Comparison of ENCODE assay signal across 8 cellular contexts in genomic region chr9:125521462-125522327, GRCh38.
DNase-seq lines count a peak whose midpoint lies in the region; ATAC-seq and TF ChIP-seq lines count a peak whose summit lies in the region.

No MANE protein-coding gene starts in this region.

- CTCF ChIA-PET in AG04449 (lab: Yijun Ruan, JAX), result interaction anchor here (1.0 to 1.2 kb wide), 2 partner anchors 13 to 114 kb away, joined by 3 to 4 read pairs; no protein-coding TSS in a partner anchor
- CTCF ChIA-PET in activated CD4-positive, alpha-beta memory T cell treated with anti-CD3 and anti-CD28 coated beads for 36 hours (lab: Charles Lee), result interaction anchor here (0.6 to 1.5 kb wide), 6 partner anchors 8 to 1183 kb away, joined by 3 to 4 read pairs (median 3); no protein-coding TSS in a partner anchor

- H3K27ac ChIP-seq in gastroesophageal sphincter (peak overlapping the region in 2 of 4 donors; percentile 11 to 49), transverse colon (peak overlapping the region; percentile 31 to 76 (median 70))

- DNase-seq in AG04449 (ENCODE audit: low read depth, low spot score) (peak; percentile 63), transverse colon (no peak), mesenteric fat pad (ENCODE audit: low spot score) (no peak), germinal center (ENCODE audit: low spot score) (no peak), GM19240 (ENCODE audit: insufficient read length, low spot score) (no peak)
- DNase-seq in activated CD4-positive, alpha-beta memory T cell treated with anti-CD3 and anti-CD28 coated beads for 36 hours, result peak; percentile 56

- peak overlapping the region; percentile 52 for H3K4me3 Mint-ChIP-seq in activated CD4-positive, alpha-beta memory T cell treated with anti-CD3 and anti-CD28 coated beads for 36 hours

- peaks cover 2% of the 10 kb centered on the region for H3K36me3 Mint-ChIP-seq in activated CD4-positive, alpha-beta memory T cell treated with anti-CD3 and anti-CD28 coated beads for 36 hours

- no peaks in the 10 kb centered on the region for H3K27me3 ChIP-seq in gastroesophageal sphincter
- H3K27me3 ChIP-seq in transverse colon, result no peaks in the 10 kb centered on the region

- H3K9me3 ChIP-seq in gastroesophageal sphincter, result no peaks in the 10 kb centered on the region
- H3K9me3 ChIP-seq in transverse colon, result no peaks in the 10 kb centered on the region

- peaks cover 52% of the 10 kb centered on the region for H3K4me1 Mint-ChIP-seq in activated CD4-positive, alpha-beta memory T cell treated with anti-CD3 and anti-CD28 coated beads for 36 hours (ENCODE audit: low read depth)

- no peaks in the 10 kb centered on the region for H3K27me3 Mint-ChIP-seq in activated CD4-positive, alpha-beta memory T cell treated with anti-CD3 and anti-CD28 coated beads for 36 hours

- H3K36me3 ChIP-seq in gastroesophageal sphincter (no peaks in the 10 kb centered on the region), transverse colon (no peaks in the 10 kb centered on the region)

- TF ChIP-seq EP300 in gastroesophageal sphincter (IDR thresholded peaks at IDR 0.05), result no peak
- TF ChIP-seq EP300 in transverse colon (IDR thresholded peaks at IDR 0.05; ENCODE audit: low read depth), result no peak

- H3K4me3 ChIP-seq in AG04449 (ENCODE audit: low read depth, low read length) (no peak overlapping the region; the same call in 1 of the 2 replicates), gastroesophageal sphincter (no peak overlapping the region), transverse colon (no peak overlapping the region)

- 14 to 21% methylated on average over 3 of the region's 3 CpGs for WGBS in gastroesophageal sphincter (ENCODE audit: low coverage in 1 of 2), 2 donors
- 40 to 56% methylated on average over 3 of the region's 3 CpGs for WGBS in transverse colon (ENCODE audit: low coverage in 1 of 2), 2 donors

- TF ChIP-seq POLR2A in gastroesophageal sphincter (IDR thresholded peaks at IDR 0.05) (no peak), transverse colon (IDR thresholded peaks at IDR 0.05) (no peak)

- ATAC-seq in HG03378 (IDR thresholded peaks at IDR 0.05; ENCODE audit: unreplicated experiment) (peak; percentile 60), gastroesophageal sphincter (peak; percentile 25)

- POLR2A ChIA-PET in AG04449 (lab: Yijun Ruan, JAX), result interaction anchor here (0.7 to 1.4 kb wide), 4 partner anchors 8 to 224 kb away, joined by 3 to 5 read pairs (median 3); no protein-coding TSS in a partner anchor
- POLR2A ChIA-PET in activated CD4-positive, alpha-beta memory T cell treated with anti-CD3 and anti-CD28 coated beads for 36 hours (lab: Charles Lee), result interaction anchor here (0.6 to 1.5 kb wide), 8 partner anchors 8 to 280 kb away, joined by 3 to 8 read pairs (median 3); partner anchors contain the start of genes HSPA5 and MAPKAP1

- H3K4me1 ChIP-seq in gastroesophageal sphincter (peaks cover 11 to 41% (median 11%) of the 10 kb centered on the region in 3 donors), transverse colon (peaks cover 9 to 36% (median 21%) of the 10 kb centered on the region in 4 donors)

- in situ Hi-C loops in transverse colon (cut with MboI; ENCODE audit: low pct_ligation_motif_present in 1 of 4, low pct_unique_long_range_greater_than_20kb in 1 of 4, low sequenced_read_pairs in 3 of 4), result no loop called here

- intact Hi-C loops in activated CD4-positive, alpha-beta memory T cell treated with anti-CD3 and anti-CD28 coated beads for 36 hours (cut with micrococcal nuclease), result loop anchor here (1.0 to 10.0 kb wide), 6 partner anchors 8 to 993 kb away; no protein-coding TSS in a partner anchor
- intact Hi-C loops in transverse colon (cut with DNase I; ENCODE audit: low total_unique reads), result no loop called here

- H3K9me3 Mint-ChIP-seq in activated CD4-positive, alpha-beta memory T cell treated with anti-CD3 and anti-CD28 coated beads for 36 hours, result no peaks in the 10 kb centered on the region

- H3K27ac Mint-ChIP-seq in activated CD4-positive, alpha-beta memory T cell treated with anti-CD3 and anti-CD28 coated beads for 36 hours, result peak overlapping the region; percentile 81

- TF ChIP-seq CTCF in AG04449 (IDR thresholded peaks at IDR 0.05; ENCODE audit: insufficient read depth, low read length, missing control alignments) (no peak), gastroesophageal sphincter (IDR thresholded peaks at IDR 0.05) (no peak), transverse colon (IDR thresholded peaks at IDR 0.05) (no peak)

Comparison
In these comparisons a context has a peak if more than half of its experiments do, and no peak if none do; other contexts are left out.
1. DNase-seq: peak in AG04449 (single experiment) and activated CD4-positive, alpha-beta memory T cell treated with anti-CD3 and anti-CD28 coated beads for 36 hours (single experiment); none in transverse colon (single experiment), mesenteric fat pad (single experiment), germinal center (single experiment) and GM19240 (single experiment).